17 cellular contexts compared by ENCODE assay signal in the genomic region with DNA sequence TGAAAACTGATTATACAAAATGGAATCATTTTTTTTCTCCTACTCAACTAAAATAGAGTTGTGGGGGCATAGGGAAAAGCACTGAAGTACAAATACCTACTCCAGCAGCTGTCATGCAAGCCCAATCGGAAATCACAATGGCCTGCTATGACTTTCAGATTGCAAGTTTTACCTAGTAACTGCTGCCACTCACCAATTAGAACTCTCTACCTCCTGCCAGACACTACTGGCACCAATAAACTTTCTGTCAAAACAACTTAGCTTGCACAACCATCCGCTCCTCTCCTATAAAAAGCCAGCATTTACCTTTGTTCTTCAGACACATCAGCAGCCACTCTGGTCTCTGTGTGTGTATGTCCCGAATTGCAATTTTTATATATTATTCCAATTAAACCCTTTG. TPM values are rescaled to one million over a fixed set of nuclear protein-coding genes. Genes with fewer than 3 reads are reported as not detected.
"Had no signal": no experiment of that assay in that cellular context is flagged by ENCODE, and none has a peak within 500 bp of the region (broad histone marks: within the 10 kb centered on the region; RNA-seq: fewer than 3 reads in every experiment).

No MANE protein-coding gene starts in this region.

- DNase-seq: activated CD4-positive, alpha-beta memory T cell treated with anti-CD3 and anti-CD28 coated beads for 36 hours; activated CD4-positive, alpha-beta T cell treated with anti-CD3 and anti-CD28 coated beads for 48 hours; activated CD4-positive, CD25-positive, alpha-beta regulatory T cell; activated naive CD4-positive, alpha-beta T cell treated with Interleukin-2 at 50 U/mL for 16 hours; activated naive CD8-positive, alpha-beta T cell treated with anti-CD3 and anti-CD28 coated beads, Interleukin-2, amount 10 ng/mL, durations not matched to agents 7 days and 5 days; activated T-cell treated with anti-CD3 and anti-CD28 coated beads, Interleukin-2, amount 50 U/mL, for 48 hours; amniotic stem cell; cerebellar nuclear complex; cortex of kidney; left lung; naive thymus-derived CD8-positive, alpha-beta T cell; retina; stimulated activated CD4-positive, alpha-beta T cell treated with anti-CD3 and anti-CD28 coated beads, Interleukin-4, amount 100 ng/mL, for 4 hours; stimulated activated naive CD8-positive, alpha-beta T cell treated with anti-CD3 and anti-CD28 coated beads, Interleukin-15, Interleukin-2, amounts not matched to agents 100 U/mL and 50 U/mL, for 24 hours; T1000 had no signal

- H3K4me3 ChIP-seq: left lung, lung had no signal

- H3K9me3 ChIP-seq: left lung had no signal

- H3K27ac ChIP-seq: epithelial cell of prostate, left lung had no signal

- H3K36me3 ChIP-seq: left lung had no signal

- H3K27me3 ChIP-seq: left lung had no signal

- H3K4me1 ChIP-seq: left lung had no signal

- ATAC-seq: left lung; naive thymus-derived CD8-positive, alpha-beta T cell; stimulated activated naive CD8-positive, alpha-beta T cell treated with anti-CD3 and anti-CD28 coated beads, Interleukin-15, Interleukin-2, amounts not matched to agents 100 U/mL and 50 U/mL, for 24 hours had no signal

RNA-seq across cellular contexts. Expression of gene TRPC4, which starts 9.3 kb away (rescaled TPM):
- total RNA-seq: activated CD4-positive, alpha-beta memory T cell treated with anti-CD3 and anti-CD28 coated beads for 36 hours; activated naive CD8-positive, alpha-beta T cell treated with anti-CD3 and anti-CD28 coated beads, Interleukin-2, amount 10 ng/mL, durations not matched to agents 7 days and 5 days; naive thymus-derived CD8-positive, alpha-beta T cell had no signal
- polyA plus RNA-seq: naive thymus-derived CD8-positive, alpha-beta T cell had no signal
